8 cellular contexts compared by ENCODE assay signal in the genomic region with DNA sequence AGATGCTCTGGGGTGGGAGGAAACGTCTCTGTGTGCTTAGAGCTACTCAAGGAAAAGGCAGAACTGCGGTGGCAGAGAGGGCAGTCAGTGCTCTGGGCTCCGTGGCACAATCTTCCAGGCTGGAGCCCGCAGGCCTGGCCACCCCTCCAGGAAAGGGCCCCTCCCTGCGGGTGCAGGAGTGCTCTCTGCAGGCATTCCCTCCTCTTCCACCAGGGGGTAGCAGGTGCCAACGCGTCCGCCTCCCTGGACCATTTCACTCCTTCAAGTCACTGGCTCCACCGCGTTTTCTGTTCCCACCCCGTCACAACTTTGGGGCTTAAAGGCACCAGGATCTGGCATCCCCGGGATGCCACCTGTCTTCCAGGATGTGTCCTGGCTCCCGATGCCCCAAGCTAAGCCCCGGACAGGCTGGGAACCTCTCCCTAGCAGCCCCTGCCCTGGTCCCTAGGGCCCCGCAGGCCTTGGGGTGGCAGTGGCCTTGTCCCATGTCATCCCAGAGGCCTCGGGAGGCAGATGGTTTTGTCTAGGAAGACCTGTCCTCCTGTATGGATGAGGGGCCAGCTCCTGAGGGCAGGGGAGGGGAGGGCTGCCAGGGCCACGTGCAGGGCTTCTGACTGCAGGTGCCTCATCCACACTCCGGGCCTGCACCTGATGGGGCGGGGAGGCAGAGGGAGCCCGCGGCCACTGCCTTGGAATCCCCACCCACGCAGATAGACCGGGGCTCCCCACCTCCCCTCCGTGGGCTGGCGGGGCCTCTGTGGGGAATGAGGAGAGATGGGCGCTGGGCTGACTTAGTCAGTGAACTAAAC. TPM values are rescaled to one million over a fixed set of nuclear protein-coding genes. Genes with fewer than 3 reads are reported as not detected.
DNase-seq lines count a peak whose midpoint lies in the region; ATAC-seq and TF ChIP-seq lines count a peak whose summit lies in the region.

No MANE protein-coding gene starts in this region.

- no peaks in the 10 kb centered on the region for H3K27me3 ChIP-seq in CD8-positive, alpha-beta memory T cell (ENCODE audit: insufficient read depth, low read length, poor library complexity, severe bottlenecking)

- no peaks in the 10 kb centered on the region for H3K36me3 ChIP-seq in HEK293 (ENCODE audit: control insufficient read depth in 2 of 2, insufficient read depth in 1 of 2, low read length in 2 of 2)
- no peaks in the 10 kb centered on the region for H3K36me3 ChIP-seq in CD8-positive, alpha-beta memory T cell (ENCODE audit: insufficient read depth, low read length)

- no peak overlapping the region for H3K27ac ChIP-seq in HEK293 (ENCODE audit: extremely low read depth, low read depth, low read length)
- H3K27ac ChIP-seq in CD8-positive, alpha-beta memory T cell (ENCODE audit: low read depth, low read length), result no peak overlapping the region

- ATAC-seq in WTC11, result peak; percentile 74
- ATAC-seq in HG02973 (IDR thresholded peaks at IDR 0.05; ENCODE audit: unreplicated experiment), result no peak

- no peak overlapping the region for H3K4me3 Mint-ChIP-seq in WTC11
- no peak overlapping the region for H3K4me3 Mint-ChIP-seq in CD8-positive, alpha-beta memory T cell

- peaks cover 9% of the 10 kb centered on the region for H3K9me3 Mint-ChIP-seq in WTC11
- H3K9me3 Mint-ChIP-seq in CD8-positive, alpha-beta memory T cell, result no peaks in the 10 kb centered on the region

- TF ChIP-seq CTCF in HEK293 (tag by site-specific recombination; IDR thresholded peaks at IDR 0.05) (peak; percentile 73), WTC11 (IDR thresholded peaks at IDR 0.05) (peak; percentile 68; the same call in 1 of the 2 replicates)

- POLR2A ChIA-PET in HEK293 (lab: Yijun Ruan, JAX), result no interaction called here
- POLR2A ChIA-PET in WTC11 (lab: Charles Lee), result no interaction called here
- POLR2A ChIA-PET in CD8-positive, alpha-beta memory T cell (lab: Charles Lee), result no interaction called here

- no peaks in the 10 kb centered on the region for H3K36me3 Mint-ChIP-seq in WTC11
- H3K36me3 Mint-ChIP-seq in CD8-positive, alpha-beta memory T cell, result no peaks in the 10 kb centered on the region

- no peak overlapping the region for H3K27ac Mint-ChIP-seq in WTC11
- no peak overlapping the region for H3K27ac Mint-ChIP-seq in CD8-positive, alpha-beta memory T cell

- CTCF ChIA-PET in HEK293 (lab: Yijun Ruan, JAX) (interaction anchor here (1.0 to 2.5 kb wide), 3 partner anchors 16 to 37 kb away, joined by 3 to 9 read pairs (median 3); no protein-coding TSS in a partner anchor), WTC11 (lab: Charles Lee) (interaction anchor here (0.6 to 2.2 kb wide), 4 partner anchors 9 to 195 kb away, joined by 3 to 12 read pairs (median 3); no protein-coding TSS in a partner anchor)
- CTCF ChIA-PET in CD8-positive, alpha-beta memory T cell (lab: Charles Lee), result no interaction called here

- no peaks in the 10 kb centered on the region for H3K4me1 ChIP-seq in HEK293 (ENCODE audit: control insufficient read depth, insufficient read depth, low read length)
- no peaks in the 10 kb centered on the region for H3K4me1 ChIP-seq in CD8-positive, alpha-beta memory T cell (ENCODE audit: insufficient read depth, low read length)

- H3K4me1 Mint-ChIP-seq in WTC11, result 0 out of 2 replicates have a peak, but pooled peaks cover 2% of the 10 kb centered on the region
- H3K4me1 Mint-ChIP-seq in CD8-positive, alpha-beta memory T cell, result no peaks in the 10 kb centered on the region

- H3K27me3 Mint-ChIP-seq in WTC11 (ENCODE audit: low read depth), result no peaks in the 10 kb centered on the region
- peaks cover 0 to 3% of the 10 kb centered on the region in 2 donors for H3K27me3 Mint-ChIP-seq in CD8-positive, alpha-beta memory T cell

- H3K4me3 ChIP-seq in HEK293 (ENCODE audit: low read depth, low read length), result no peak overlapping the region
- H3K4me3 ChIP-seq in CD8-positive, alpha-beta memory T cell (ENCODE audit: low read length), result no peak overlapping the region

- DNase-seq in COR-L47 (lab: John Stamatoyannopoulos, UW) (peak; percentile 66), WTC11 (ENCODE audit: low spot score) (peak; percentile 72), left kidney (ENCODE audit: low read depth, low spot score) (peak; percentile 74), NCI-H2029 treated with DMSO at 0.1 percent for 48 hours (lab: John Stamatoyannopoulos, UW) (no peak), NCI-H1436 treated with DMSO at 0.1 percent for 48 hours (lab: John Stamatoyannopoulos, UW) (no peak)
- DNase-seq in CD8-positive, alpha-beta memory T cell, result no peak

- no peaks in the 10 kb centered on the region for H3K9me3 ChIP-seq in HEK293 (ENCODE audit: control insufficient read depth, insufficient read depth, low read depth, low read length)
- H3K9me3 ChIP-seq in CD8-positive, alpha-beta memory T cell (ENCODE audit: low read length), result no peaks in the 10 kb centered on the region

TF ChIP-seq in HEK293, 187 proteins besides CTCF, POLR2A, EP300 and RAD21:
- no peak for TF ChIP-seq ZBTB7A (tag by site-specific recombination; IDR thresholded peaks at IDR 0.05; ENCODE audit: low read depth)
- TF ChIP-seq SP3 (tag by site-specific recombination; IDR thresholded peaks at IDR 0.05), result 0 out of 2 replicates have a peak, but pooled peaks have one; percentile 15
- peak; percentile 51 for TF ChIP-seq ZNF654 (tag by site-specific recombination; IDR thresholded peaks at IDR 0.05; ENCODE audit: low read depth)

TF ChIP-seq in WTC11, 78 proteins besides CTCF, POLR2A, EP300 and RAD21 (continues in another document):
- TF ChIP-seq MYBL2 (CRISPR knock-in tag; IDR thresholded peaks at IDR 0.05) (no peak), TCF7 (CRISPR knock-in tag; IDR thresholded peaks at IDR 0.05; ENCODE audit: low read depth) (no peak), ZNF121 (CRISPR knock-in tag; IDR thresholded peaks at IDR 0.05) (no peak), ZNF671 (CRISPR knock-in tag; IDR thresholded peaks at IDR 0.05) (no peak), TP53 (CRISPR knock-in tag; IDR thresholded peaks at IDR 0.05) (no peak), NR3C1 (CRISPR knock-in tag; conservative IDR thresholded peaks at IDR 0.05; ENCODE audit: low read depth) (no peak), HMGA2 (CRISPR knock-in tag; IDR thresholded peaks at IDR 0.05) (no peak), ELF4 (CRISPR knock-in tag; IDR thresholded peaks at IDR 0.05; ENCODE audit: low read depth) (no peak), ZNF317 (CRISPR knock-in tag; IDR thresholded peaks at IDR 0.05; ENCODE audit: borderline replicate concordance, low read depth) (no peak), FOXP1 (CRISPR knock-in tag; IDR thresholded peaks at IDR 0.05; ENCODE audit: borderline replicate concordance) (no peak), NFE2L1 (CRISPR knock-in tag; IDR thresholded peaks at IDR 0.05) (no peak), ESRRA (CRISPR knock-in tag; IDR thresholded peaks at IDR 0.05; ENCODE audit: borderline replicate concordance) (no peak), GTF2I (CRISPR knock-in tag; conservative IDR thresholded peaks at IDR 0.05) (no peak), NFYB (CRISPR knock-in tag; conservative IDR thresholded peaks at IDR 0.05; ENCODE audit: low read depth) (no peak)
- TF ChIP-seq, protein P1, sequence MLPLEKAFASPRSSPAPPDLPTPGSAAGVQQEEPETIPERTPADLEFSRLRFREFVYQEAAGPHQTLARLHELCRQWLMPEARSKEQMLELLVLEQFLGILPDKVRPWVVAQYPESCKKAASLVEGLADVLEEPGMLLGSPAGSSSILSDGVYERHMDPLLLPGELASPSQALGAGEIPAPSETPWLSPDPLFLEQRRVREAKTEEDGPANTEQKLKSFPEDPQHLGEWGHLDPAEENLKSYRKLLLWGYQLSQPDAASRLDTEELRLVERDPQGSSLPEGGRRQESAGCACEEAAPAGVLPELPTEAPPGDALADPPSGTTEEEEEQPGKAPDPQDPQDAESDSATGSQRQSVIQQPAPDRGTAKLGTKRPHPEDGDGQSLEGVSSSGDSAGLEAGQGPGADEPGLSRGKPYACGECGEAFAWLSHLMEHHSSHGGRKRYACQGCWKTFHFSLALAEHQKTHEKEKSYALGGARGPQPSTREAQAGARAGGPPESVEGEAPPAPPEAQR (CRISPR knock-in tag; IDR thresholded peaks at IDR 0.05), result no peak
- TF ChIP-seq, protein P2, sequence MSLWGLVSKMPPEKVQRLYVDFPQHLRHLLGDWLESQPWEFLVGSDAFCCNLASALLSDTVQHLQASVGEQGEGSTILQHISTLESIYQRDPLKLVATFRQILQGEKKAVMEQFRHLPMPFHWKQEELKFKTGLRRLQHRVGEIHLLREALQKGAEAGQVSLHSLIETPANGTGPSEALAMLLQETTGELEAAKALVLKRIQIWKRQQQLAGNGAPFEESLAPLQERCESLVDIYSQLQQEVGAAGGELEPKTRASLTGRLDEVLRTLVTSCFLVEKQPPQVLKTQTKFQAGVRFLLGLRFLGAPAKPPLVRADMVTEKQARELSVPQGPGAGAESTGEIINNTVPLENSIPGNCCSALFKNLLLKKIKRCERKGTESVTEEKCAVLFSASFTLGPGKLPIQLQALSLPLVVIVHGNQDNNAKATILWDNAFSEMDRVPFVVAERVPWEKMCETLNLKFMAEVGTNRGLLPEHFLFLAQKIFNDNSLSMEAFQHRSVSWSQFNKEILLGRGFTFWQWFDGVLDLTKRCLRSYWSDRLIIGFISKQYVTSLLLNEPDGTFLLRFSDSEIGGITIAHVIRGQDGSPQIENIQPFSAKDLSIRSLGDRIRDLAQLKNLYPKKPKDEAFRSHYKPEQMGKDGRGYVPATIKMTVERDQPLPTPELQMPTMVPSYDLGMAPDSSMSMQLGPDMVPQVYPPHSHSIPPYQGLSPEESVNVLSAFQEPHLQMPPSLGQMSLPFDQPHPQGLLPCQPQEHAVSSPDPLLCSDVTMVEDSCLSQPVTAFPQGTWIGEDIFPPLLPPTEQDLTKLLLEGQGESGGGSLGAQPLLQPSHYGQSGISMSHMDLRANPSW (CRISPR knock-in tag; conservative IDR thresholded peaks at IDR 0.05; ENCODE audit: low read depth), result no peak
- TF ChIP-seq, protein P3, sequence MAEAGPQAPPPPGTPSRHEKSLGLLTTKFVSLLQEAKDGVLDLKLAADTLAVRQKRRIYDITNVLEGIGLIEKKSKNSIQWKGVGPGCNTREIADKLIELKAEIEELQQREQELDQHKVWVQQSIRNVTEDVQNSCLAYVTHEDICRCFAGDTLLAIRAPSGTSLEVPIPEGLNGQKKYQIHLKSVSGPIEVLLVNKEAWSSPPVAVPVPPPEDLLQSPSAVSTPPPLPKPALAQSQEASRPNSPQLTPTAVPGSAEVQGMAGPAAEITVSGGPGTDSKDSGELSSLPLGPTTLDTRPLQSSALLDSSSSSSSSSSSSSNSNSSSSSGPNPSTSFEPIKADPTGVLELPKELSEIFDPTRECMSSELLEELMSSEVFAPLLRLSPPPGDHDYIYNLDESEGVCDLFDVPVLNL (CRISPR knock-in tag; IDR thresholded peaks at IDR 0.05; ENCODE audit: borderline replicate concordance, low read depth), result no peak

RNA-seq across cellular contexts. Expression of a gene that starts 26.4 kb away (rescaled TPM):
- 2.1 to 3.3 TPM (median 3.1 TPM) in 3 replicates for total RNA-seq in WTC11 (2021)
- total RNA-seq in CD8-positive, alpha-beta memory T cell, result not detected
- not detected for polyA plus RNA-seq in CD8-positive, alpha-beta memory T cell

RNA-seq across cellular contexts. Expression of a gene that starts 49.3 kb away (rescaled TPM):
- 7.9 to 11.8 TPM (median 8.3 TPM) in 3 replicates for total RNA-seq in WTC11 (2021)
- under 1 TPM; 0.18 to 0.46 TPM for total RNA-seq in CD8-positive, alpha-beta memory T cell
- not detected for polyA plus RNA-seq in CD8-positive, alpha-beta memory T cell

Comparison
In these comparisons a context has a peak if more than half of its experiments do, and no peak if none do; other contexts are left out.
1. DNase-seq: peak in COR-L47 (single experiment), WTC11 (single experiment) and left kidney (single experiment); none in NCI-H2029 treated with DMSO at 0.1 percent for 48 hours (single experiment), NCI-H1436 treated with DMSO at 0.1 percent for 48 hours (single experiment) and CD8-positive, alpha-beta memory T cell (0 of 5).